Comparison of ENCODE assay signal across 14 cellular contexts in the genomic region with DNA sequence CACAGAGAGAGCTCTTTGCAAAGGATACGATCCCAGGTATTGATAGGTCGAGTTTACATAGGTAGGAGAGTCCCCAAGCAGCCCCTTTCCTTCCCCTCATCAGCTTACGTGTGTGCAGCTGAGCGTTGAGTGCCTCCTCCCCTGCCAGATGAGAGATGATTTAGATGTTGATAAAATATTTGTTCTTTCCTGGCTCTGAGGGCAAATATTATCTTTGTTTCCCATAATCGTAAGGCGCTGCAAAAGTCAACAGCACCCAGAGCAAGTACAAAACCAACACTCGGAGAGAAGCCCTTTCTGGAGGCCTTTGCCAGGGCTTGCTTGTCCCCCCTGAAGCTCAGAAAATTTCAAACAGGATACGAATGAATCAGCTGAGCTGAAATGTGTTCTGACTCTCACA.
DNase-seq lines count a peak whose midpoint lies in the region; ATAC-seq and TF ChIP-seq lines count a peak whose summit lies in the region.
"Had no signal": no experiment of that assay in that cellular context is flagged by ENCODE, and none has a peak within 500 bp of the region (broad histone marks: within the 10 kb centered on the region; RNA-seq: fewer than 3 reads in every experiment).

No MANE protein-coding gene starts in this region.

- peak overlapping the region; percentile 68 for H4K8ac ChIP-seq in trophoblast cell (ENCODE audit: low read depth, low read length)

- DNase-seq in LNCaP clone FGC (ENCODE audit: low read depth), result peak; percentile 46
- DNase-seq in NCI-H69 (lab: John Stamatoyannopoulos, UW), result peak; percentile 77
- no peak for DNase-seq in glutamatergic neuron
- DNase-seq in trophoblast cell, result no peak
- no peak for DNase-seq in NCI-H1694 treated with DMSO at 0.1 percent for 48 hours (lab: John Stamatoyannopoulos, UW)
- no peak for DNase-seq in activated CD4-positive, alpha-beta T cell treated with anti-CD3 and anti-CD28 coated beads for 4 hours
- DNase-seq: activated CD4-positive, alpha-beta T cell treated with anti-CD3 and anti-CD28 coated beads, Interleukin-2, amount 10 ng/mL, durations not matched to agents 7 days and 5 days; activated naive CD8-positive, alpha-beta T cell treated with anti-CD3 and anti-CD28 coated beads, Interleukin-2, amount 10 ng/mL, durations not matched to agents 7 days and 5 days; activated T-cell treated with anti-CD3 and anti-CD28 coated beads, Interleukin-2, amount 50 U/mL, for 24 hours; islet precursor cell had no signal

- H3K4me2 ChIP-seq in trophoblast cell (ENCODE audit: low read length), result no peak overlapping the region
- H3K4me2 ChIP-seq: BLaER1 had no signal

- no peak overlapping the region for H3K23ac ChIP-seq in trophoblast cell (ENCODE audit: low read length)

- H2AK5ac ChIP-seq in trophoblast cell (ENCODE audit: low read length), result peak overlapping the region; percentile 8

- no peak overlapping the region for H3K18ac ChIP-seq in trophoblast cell (ENCODE audit: low read length)

- peak overlapping the region; percentile 77 for H2BK120ac ChIP-seq in trophoblast cell (ENCODE audit: insufficient read depth, low read length, poor library complexity)

- no peaks in the 10 kb centered on the region for H3K27me3 ChIP-seq in trophoblast cell (ENCODE audit: insufficient read depth, low read length)
- H3K27me3 ChIP-seq: BLaER1 had no signal

- peak overlapping the region; percentile 49 for H4K91ac ChIP-seq in trophoblast cell (ENCODE audit: low read depth, low read length)

- H3K9me3 ChIP-seq in trophoblast cell (ENCODE audit: insufficient read depth, low read depth, low read length), result peaks cover 4% of the 10 kb centered on the region
- H3K9me3 ChIP-seq: BLaER1, thoracic aorta had no signal

- no peak overlapping the region for H3K4ac ChIP-seq in trophoblast cell (ENCODE audit: low read depth, low read length)

- H3K4me3 ChIP-seq in LNCaP clone FGC (ENCODE audit: low read depth, low read length), result peak overlapping the region; percentile 22
- H3K4me3 ChIP-seq in trophoblast cell (ENCODE audit: low read depth, low read length), result no peak overlapping the region
- H3K4me3 ChIP-seq: BLaER1, thoracic aorta had no signal

- peaks cover 62% of the 10 kb centered on the region for H3K4me1 Mint-ChIP-seq in glutamatergic neuron (ENCODE audit: low read depth, unreplicated experiment)
- H3K4me1 Mint-ChIP-seq: activated CD4-positive, alpha-beta T cell treated with anti-CD3 and anti-CD28 coated beads, Interleukin-2, amount 10 ng/mL, durations not matched to agents 7 days and 5 days; activated naive CD8-positive, alpha-beta T cell treated with anti-CD3 and anti-CD28 coated beads, Interleukin-2, amount 10 ng/mL, durations not matched to agents 7 days and 5 days had no signal

- H3K27me3 Mint-ChIP-seq in glutamatergic neuron (ENCODE audit: unreplicated experiment), result peaks cover 5% of the 10 kb centered on the region
- H3K27me3 Mint-ChIP-seq: activated CD4-positive, alpha-beta T cell treated with anti-CD3 and anti-CD28 coated beads, Interleukin-2, amount 10 ng/mL, durations not matched to agents 7 days and 5 days; activated T-cell treated with anti-CD3 and anti-CD28 coated beads, Interleukin-2, amount 50 U/mL, for 24 hours had no signal

- no peak for ATAC-seq in GM19035 (IDR thresholded peaks at IDR 0.05; ENCODE audit: unreplicated experiment)

- TF ChIP-seq CTCF in LNCaP clone FGC (IDR thresholded peaks at IDR 0.05; ENCODE audit: control insufficient read depth, extremely low read depth, insufficient read depth) (no peak), glutamatergic neuron (IDR thresholded peaks at IDR 0.05; ENCODE audit: partially characterized antibody, unreplicated experiment) (no peak)

- peak overlapping the region; percentile 16 for H3K27ac Mint-ChIP-seq in glutamatergic neuron (ENCODE audit: unreplicated experiment)
- H3K27ac Mint-ChIP-seq: activated CD4-positive, alpha-beta T cell treated with anti-CD3 and anti-CD28 coated beads, Interleukin-2, amount 10 ng/mL, durations not matched to agents 7 days and 5 days; activated naive CD8-positive, alpha-beta T cell treated with anti-CD3 and anti-CD28 coated beads, Interleukin-2, amount 10 ng/mL, durations not matched to agents 7 days and 5 days; activated T-cell treated with anti-CD3 and anti-CD28 coated beads, Interleukin-2, amount 50 U/mL, for 24 hours; T-helper 2 cell treated with Interferon-gamma antibody and Interleukin-4, amounts not matched to agents 5 μg/mL and 100 μg/mL, for 36 hours had no signal

- peaks cover 4% of the 10 kb centered on the region for H3K36me3 Mint-ChIP-seq in glutamatergic neuron (ENCODE audit: unreplicated experiment)
- H3K36me3 Mint-ChIP-seq: activated naive CD8-positive, alpha-beta T cell treated with anti-CD3 and anti-CD28 coated beads, Interleukin-2, amount 10 ng/mL, durations not matched to agents 7 days and 5 days had no signal

- no peak overlapping the region for H2AFZ ChIP-seq in trophoblast cell (ENCODE audit: insufficient read depth, low read length, poor library complexity)

- peak overlapping the region; percentile 82 for H2BK5ac ChIP-seq in trophoblast cell (ENCODE audit: low read depth, low read length, poor library complexity)

- no peaks in the 10 kb centered on the region for H3K36me3 ChIP-seq in trophoblast cell (ENCODE audit: control insufficient read depth in 1 of 2, insufficient read depth in 2 of 2, low read length in 2 of 2)
- H3K36me3 ChIP-seq: BLaER1, thoracic aorta had no signal

- peak overlapping the region; percentile 97 for H3K27ac ChIP-seq in trophoblast cell (ENCODE audit: low read depth, low read length)
- H3K27ac ChIP-seq: BLaER1 had no signal

- no peak overlapping the region for H3K4me3 Mint-ChIP-seq in glutamatergic neuron (ENCODE audit: unreplicated experiment)
- H3K4me3 Mint-ChIP-seq: activated CD4-positive, alpha-beta T cell treated with anti-CD3 and anti-CD28 coated beads, Interleukin-2, amount 10 ng/mL, durations not matched to agents 7 days and 5 days; activated naive CD8-positive, alpha-beta T cell treated with anti-CD3 and anti-CD28 coated beads, Interleukin-2, amount 10 ng/mL, durations not matched to agents 7 days and 5 days; activated T-cell treated with anti-CD3 and anti-CD28 coated beads, Interleukin-2, amount 50 U/mL, for 24 hours; T-helper 2 cell treated with Interferon-gamma antibody and Interleukin-4, amounts not matched to agents 5 μg/mL and 100 μg/mL, for 36 hours had no signal

- H3K9ac ChIP-seq in trophoblast cell (ENCODE audit: low read length), result no peak overlapping the region
- H3K9ac ChIP-seq: BLaER1 had no signal

- peak overlapping the region; percentile 76 for H2BK12ac ChIP-seq in trophoblast cell (ENCODE audit: low read length)

- H3K79me2 ChIP-seq in trophoblast cell (ENCODE audit: control insufficient read depth, insufficient read depth, low read length, poor library complexity), result peaks cover 1% of the 10 kb centered on the region

- peak overlapping the region; percentile 24 for H3K14ac ChIP-seq in trophoblast cell (ENCODE audit: low read length)

- WGBS in trophoblast cell (ENCODE audit: extremely low coverage, insufficient coverage, insufficient read length), result no CpG with 5 or more reads among the region's 8 CpGs

- peaks cover 42% of the 10 kb centered on the region for H3K79me1 ChIP-seq in trophoblast cell (ENCODE audit: low read length)

- H3K9me3 Mint-ChIP-seq in glutamatergic neuron (ENCODE audit: unreplicated experiment), result peaks cover 7% of the 10 kb centered on the region
- H3K9me3 Mint-ChIP-seq: activated T-cell treated with anti-CD3 and anti-CD28 coated beads, Interleukin-2, amount 50 U/mL, for 24 hours; T-helper 2 cell treated with Interferon-gamma antibody and Interleukin-4, amounts not matched to agents 5 μg/mL and 100 μg/mL, for 36 hours had no signal

- H3K4me1 ChIP-seq in trophoblast cell (ENCODE audit: control insufficient read depth in 1 of 2, insufficient read depth in 2 of 2, low read length in 2 of 2), result peaks cover 13 to 32% of the 10 kb centered on the region in 2 experiments
- H3K4me1 ChIP-seq: BLaER1 had no signal

- H4K12ac ChIP-seq in trophoblast cell (ENCODE audit: low read depth, low read length), result no peak overlapping the region

Comparison
In these comparisons a context has a peak if more than half of its experiments do, and no peak if none do; other contexts are left out.
1. DNase-seq: peak in LNCaP clone FGC (single experiment) and NCI-H69 (single experiment); none in glutamatergic neuron (single experiment), trophoblast cell (0 of 2), NCI-H1694 treated with DMSO at 0.1 percent for 48 hours (single experiment) and activated CD4-positive, alpha-beta T cell treated with anti-CD3 and anti-CD28 coated beads for 4 hours (0 of 2).